8 cellular contexts compared by ENCODE assay signal in genomic region chr15:71114887-71115566, GRCh38. TPM values are rescaled to one million over a fixed set of nuclear protein-coding genes. Genes with fewer than 3 reads are reported as not detected.
A peak's percentile ranks its signal among the peaks of the same experiment; 100 is the strongest.
DNase-seq lines count a peak whose midpoint lies in the region; ATAC-seq and TF ChIP-seq lines count a peak whose summit lies in the region.

Gene THSD4, plus strand, starts transcription at chr15:71115471.

- intact Hi-C loops in gastrocnemius medialis (cut with DNase I; ENCODE audit: low total_unique reads), result loop anchor here (1.0 to 10.0 kb wide), 4 partner anchors 37 to 325 kb away; no protein-coding TSS in a partner anchor

- peak within 1 kb of the TSS; percentile 60 to 71 (median 64) for H3K4me3 ChIP-seq in gastrocnemius medialis

- in situ Hi-C loops in gastrocnemius medialis (cut with MboI; ENCODE audit: low sequenced_read_pairs in 4 of 4), result loop anchor here (5.0 to 25.0 kb wide), 3 partner anchors 222 to 330 kb away; no protein-coding TSS in a partner anchor

- H3K27me3 ChIP-seq in gastrocnemius medialis, result no peaks in the 10 kb centered on the region

- H3K27ac ChIP-seq in gastrocnemius medialis, result peak within 1 kb of the TSS in 3 of 4 donors; percentile 65 to 79 (median 76)

- H3K36me3 ChIP-seq in gastrocnemius medialis, result no peaks in the 10 kb centered on the region

- H3K9me3 ChIP-seq in gastrocnemius medialis, result no peaks in the 10 kb centered on the region

- TF ChIP-seq CTCF in gastrocnemius medialis (IDR thresholded peaks at IDR 0.05 in 4 of 5, conservative IDR thresholded peaks at IDR 0.05 in 1 of 5), result peak; percentile 93 to 99 (median 96)

- peaks cover 10 to 13% of the 10 kb centered on the region in 2 donors for H3K4me1 ChIP-seq in gastrocnemius medialis

- ATAC-seq in GM21526 (IDR thresholded peaks at IDR 0.05; ENCODE audit: low FRiP score, unreplicated experiment), result peak; percentile 57
- ATAC-seq in gastrocnemius medialis, result peak; percentile 73 to 89

- DNase-seq in COLO829 (ENCODE audit: low spot score) (peak; percentile 40), KG1 (lab: John Stamatoyannopoulos, UW) (peak; percentile 24), SW480 (ENCODE audit: low spot score) (peak; percentile 69), astrocyte of the hippocampus (ENCODE audit: low read depth, low spot score) (peak; percentile 91), hepatic stellate cell (ENCODE audit: low spot score) (peak; percentile 89), gastrocnemius medialis (peak; percentile 18 to 60), NCI-H446 treated with DMSO at 0.1 percent for 48 hours (lab: John Stamatoyannopoulos, UW) (no peak)

- TF ChIP-seq POLR2A in gastrocnemius medialis (IDR thresholded peaks at IDR 0.05), result no peak

RNA-seq across cellular contexts. Expression of gene THSD4, which starts in this region (rescaled TPM):
- total RNA-seq in gastrocnemius medialis, result 1 to 10 TPM in 1 of 4 donors, under 1 TPM in 3; 0.35 to 3.1 (median 0.60) TPM
